Comparison of ENCODE assay signal across 1 cellular context in the genomic region with DNA sequence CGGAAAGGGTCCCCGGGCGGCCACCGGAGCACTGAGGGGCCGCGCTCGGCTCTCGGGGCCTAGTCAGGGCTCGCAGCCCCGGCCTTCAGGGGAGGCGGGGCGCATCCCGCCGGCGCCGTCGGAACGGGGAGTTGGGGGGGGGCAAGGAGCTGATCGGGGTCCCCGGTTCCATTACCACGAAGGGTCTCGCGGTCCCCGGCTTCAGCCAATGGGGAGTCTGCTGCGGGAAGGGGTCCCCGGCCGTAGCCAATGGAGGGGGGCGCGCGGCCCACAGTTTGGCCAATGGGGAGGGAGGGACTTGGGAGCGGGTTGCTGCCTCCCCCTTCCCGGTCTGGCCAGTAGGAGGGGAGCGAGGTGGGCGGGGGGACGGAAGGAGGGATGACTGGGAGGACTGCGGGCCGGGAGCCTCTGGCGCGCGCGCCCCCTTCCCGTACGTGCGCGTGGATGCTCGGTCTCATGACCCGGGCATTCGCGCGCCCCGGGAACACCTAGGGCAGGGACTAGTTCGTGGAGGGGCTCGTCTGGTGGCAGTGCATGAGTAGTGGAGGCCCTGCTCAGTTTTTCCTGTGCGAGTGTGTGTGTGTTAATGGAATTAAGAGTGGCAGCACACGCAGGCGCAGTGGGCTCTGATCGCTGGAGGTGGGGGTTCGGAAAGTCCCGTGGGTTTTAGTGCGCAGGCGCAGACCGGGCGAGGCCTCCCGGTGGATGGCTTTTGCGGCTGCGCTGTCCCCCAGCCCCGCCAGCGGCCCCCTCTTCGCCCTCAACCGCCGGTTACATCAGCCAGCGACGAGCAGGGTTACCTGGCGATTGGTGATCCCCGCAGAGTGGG.
TF ChIP-seq lines count a peak whose summit lies in the region.

No MANE protein-coding gene starts in this region.

TF ChIP-seq in HepG2, 621 proteins besides CTCF, POLR2A, EP300 and RAD21 (continued from another document and continues in another):
- TF ChIP-seq, protein P1, sequence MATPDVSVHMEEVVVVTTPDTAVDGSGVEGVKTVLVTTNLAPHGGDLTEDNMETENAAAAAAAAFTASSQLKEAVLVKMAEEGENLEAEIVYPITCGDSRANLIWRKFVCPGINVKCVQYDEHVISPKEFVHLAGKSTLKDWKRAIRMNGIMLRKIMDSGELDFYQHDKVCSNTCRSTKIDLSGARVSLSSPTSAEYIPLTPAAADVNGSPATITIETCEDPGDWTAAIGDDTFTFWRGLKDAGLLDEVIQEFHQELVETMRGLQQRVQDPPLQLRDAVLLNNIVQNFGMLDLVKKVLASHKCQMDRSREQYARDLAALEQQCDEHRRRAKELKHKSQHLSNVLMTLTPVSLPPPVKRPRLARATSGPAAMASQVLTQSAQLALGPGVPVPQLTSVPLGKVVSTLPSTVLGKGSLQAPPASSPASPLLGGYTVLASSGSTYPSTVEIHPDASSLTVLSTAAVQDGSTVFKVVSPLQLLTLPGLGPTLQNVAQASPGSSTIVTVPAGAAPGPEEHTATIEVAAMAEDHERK (CRISPR knock-in tag; IDR thresholded peaks at IDR 0.05; ENCODE audit: low read depth), result peak; percentile 91
- TF ChIP-seq RFX3 (CRISPR knock-in tag; IDR thresholded peaks at IDR 0.05) (no peak; the same call in 1 of the 2 replicates), ZNF563 (CRISPR knock-in tag; IDR thresholded peaks at IDR 0.05) (peak; percentile 94), ZNF557 (CRISPR knock-in tag; IDR thresholded peaks at IDR 0.05) (0 out of 2 replicates have a peak, but pooled peaks have one; percentile 65), ZMYM4 (CRISPR knock-in tag; IDR thresholded peaks at IDR 0.05) (peak; percentile 55), SRSF1 (optimal IDR thresholded peaks at IDR 0.05; ENCODE audit: low read depth, low read length) (peak; percentile 85), ZNF20 (CRISPR knock-in tag; IDR thresholded peaks at IDR 0.05) (no peak), CREB1 (IDR thresholded peaks at IDR 0.05) (peak; percentile 66), CREB1 (CRISPR knock-in tag; IDR thresholded peaks at IDR 0.05) (no peak), MED8 (CRISPR knock-in tag; IDR thresholded peaks at IDR 0.05; ENCODE audit: insufficient replicate concordance) (peak; percentile 41), XRCC5 (optimal IDR thresholded peaks at IDR 0.05; ENCODE audit: low read length) (no peak), AHR (CRISPR knock-in tag; IDR thresholded peaks at IDR 0.05) (peak; percentile 59; the same call in 1 of the 2 replicates), ARNT2 (CRISPR knock-in tag; IDR thresholded peaks at IDR 0.05; ENCODE audit: low read depth) (peak; percentile 44; the same call in 1 of the 2 replicates), HDAC2 (CRISPR knock-in tag; IDR thresholded peaks at IDR 0.05) (peak; percentile 26; the same call in 1 of the 2 replicates), ZNF234 (CRISPR knock-in tag; conservative IDR thresholded peaks at IDR 0.05) (no peak; the same call in none of the 2 replicates), ZFP37 (CRISPR knock-in tag; IDR thresholded peaks at IDR 0.05; ENCODE audit: borderline replicate concordance) (no peak), ZNF724P (CRISPR knock-in tag; IDR thresholded peaks at IDR 0.05; ENCODE audit: borderline replicate concordance) (no peak), SNAPC2 (CRISPR knock-in tag; IDR thresholded peaks at IDR 0.05) (no peak; the same call in 1 of the 2 replicates), JUNB (CRISPR knock-in tag; IDR thresholded peaks at IDR 0.05; ENCODE audit: borderline replicate concordance) (no peak), ZNF136 (CRISPR knock-in tag; IDR thresholded peaks at IDR 0.05; ENCODE audit: low read depth) (no peak), YEATS4 (CRISPR knock-in tag; IDR thresholded peaks at IDR 0.05; ENCODE audit: borderline replicate concordance) (peak; percentile 92), ERF (CRISPR knock-in tag; IDR thresholded peaks at IDR 0.05) (peak; percentile 81), ZBTB7B (CRISPR knock-in tag; IDR thresholded peaks at IDR 0.05) (peak; percentile 74; the same call in 1 of the 2 replicates), RBM39 (IDR thresholded peaks at IDR 0.05; ENCODE audit: low read depth, low read length, poor library complexity, severe bottlenecking) (no peak), ZNF124 (CRISPR knock-in tag; IDR thresholded peaks at IDR 0.05) (no peak), ZNF549 (CRISPR knock-in tag; IDR thresholded peaks at IDR 0.05) (no peak), GTF3A (CRISPR knock-in tag; conservative IDR thresholded peaks at IDR 0.05) (no peak), RBAK (CRISPR knock-in tag; IDR thresholded peaks at IDR 0.05) (0 out of 2 replicates have a peak, but pooled peaks have one; percentile 10), NR1H2 (CRISPR knock-in tag; IDR thresholded peaks at IDR 0.05; ENCODE audit: borderline replicate concordance, low read depth) (no peak), SOX13 (IDR thresholded peaks at IDR 0.05) (no peak), SOX13 (CRISPR knock-in tag; conservative IDR thresholded peaks at IDR 0.05 in 1 of 2, IDR thresholded peaks at IDR 0.05 in 1 of 2) (peak in 1 of 2 experiments; percentile 3; a peak in 1 of 4 replicates), PAX8 (CRISPR knock-in tag; IDR thresholded peaks at IDR 0.05; ENCODE audit: borderline replicate concordance) (0 out of 2 replicates have a peak, but pooled peaks have one; percentile 44), ZSCAN21 (CRISPR knock-in tag; IDR thresholded peaks at IDR 0.05; ENCODE audit: borderline replicate concordance) (no peak; the same call in 1 of the 2 replicates), DMAP1 (CRISPR knock-in tag; IDR thresholded peaks at IDR 0.05) (peak; percentile 95), CHCHD3 (CRISPR knock-in tag; IDR thresholded peaks at IDR 0.05) (no peak), ELF4 (CRISPR knock-in tag; IDR thresholded peaks at IDR 0.05; ENCODE audit: borderline replicate concordance) (peak; percentile 84), DR1 (CRISPR knock-in tag; IDR thresholded peaks at IDR 0.05) (peak; percentile 68; the same call in 1 of the 2 replicates), ZNF138 (CRISPR knock-in tag; IDR thresholded peaks at IDR 0.05; ENCODE audit: low read depth) (peak; percentile 54)
- TF ChIP-seq, protein P2, sequence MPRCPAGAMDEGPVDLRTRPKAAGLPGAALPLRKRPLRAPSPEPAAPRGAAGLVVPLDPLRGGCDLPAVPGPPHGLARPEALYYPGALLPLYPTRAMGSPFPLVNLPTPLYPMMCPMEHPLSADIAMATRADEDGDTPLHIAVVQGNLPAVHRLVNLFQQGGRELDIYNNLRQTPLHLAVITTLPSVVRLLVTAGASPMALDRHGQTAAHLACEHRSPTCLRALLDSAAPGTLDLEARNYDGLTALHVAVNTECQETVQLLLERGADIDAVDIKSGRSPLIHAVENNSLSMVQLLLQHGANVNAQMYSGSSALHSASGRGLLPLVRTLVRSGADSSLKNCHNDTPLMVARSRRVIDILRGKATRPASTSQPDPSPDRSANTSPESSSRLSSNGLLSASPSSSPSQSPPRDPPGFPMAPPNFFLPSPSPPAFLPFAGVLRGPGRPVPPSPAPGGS (CRISPR knock-in tag; IDR thresholded peaks at IDR 0.05), result peak; percentile 48; the same call in 1 of the 2 replicates
- TF ChIP-seq, protein P3, sequence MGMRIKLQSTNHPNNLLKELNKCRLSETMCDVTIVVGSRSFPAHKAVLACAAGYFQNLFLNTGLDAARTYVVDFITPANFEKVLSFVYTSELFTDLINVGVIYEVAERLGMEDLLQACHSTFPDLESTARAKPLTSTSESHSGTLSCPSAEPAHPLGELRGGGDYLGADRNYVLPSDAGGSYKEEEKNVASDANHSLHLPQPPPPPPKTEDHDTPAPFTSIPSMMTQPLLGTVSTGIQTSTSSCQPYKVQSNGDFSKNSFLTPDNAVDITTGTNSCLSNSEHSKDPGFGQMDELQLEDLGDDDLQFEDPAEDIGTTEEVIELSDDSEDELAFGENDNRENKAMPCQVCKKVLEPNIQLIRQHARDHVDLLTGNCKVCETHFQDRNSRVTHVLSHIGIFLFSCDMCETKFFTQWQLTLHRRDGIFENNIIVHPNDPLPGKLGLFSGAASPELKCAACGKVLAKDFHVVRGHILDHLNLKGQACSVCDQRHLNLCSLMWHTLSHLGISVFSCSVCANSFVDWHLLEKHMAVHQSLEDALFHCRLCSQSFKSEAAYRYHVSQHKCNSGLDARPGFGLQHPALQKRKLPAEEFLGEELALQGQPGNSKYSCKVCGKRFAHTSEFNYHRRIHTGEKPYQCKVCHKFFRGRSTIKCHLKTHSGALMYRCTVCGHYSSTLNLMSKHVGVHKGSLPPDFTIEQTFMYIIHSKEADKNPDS (CRISPR knock-in tag; IDR thresholded peaks at IDR 0.05), result no peak; the same call in 1 of the 2 replicates
- TF ChIP-seq, protein P4, sequence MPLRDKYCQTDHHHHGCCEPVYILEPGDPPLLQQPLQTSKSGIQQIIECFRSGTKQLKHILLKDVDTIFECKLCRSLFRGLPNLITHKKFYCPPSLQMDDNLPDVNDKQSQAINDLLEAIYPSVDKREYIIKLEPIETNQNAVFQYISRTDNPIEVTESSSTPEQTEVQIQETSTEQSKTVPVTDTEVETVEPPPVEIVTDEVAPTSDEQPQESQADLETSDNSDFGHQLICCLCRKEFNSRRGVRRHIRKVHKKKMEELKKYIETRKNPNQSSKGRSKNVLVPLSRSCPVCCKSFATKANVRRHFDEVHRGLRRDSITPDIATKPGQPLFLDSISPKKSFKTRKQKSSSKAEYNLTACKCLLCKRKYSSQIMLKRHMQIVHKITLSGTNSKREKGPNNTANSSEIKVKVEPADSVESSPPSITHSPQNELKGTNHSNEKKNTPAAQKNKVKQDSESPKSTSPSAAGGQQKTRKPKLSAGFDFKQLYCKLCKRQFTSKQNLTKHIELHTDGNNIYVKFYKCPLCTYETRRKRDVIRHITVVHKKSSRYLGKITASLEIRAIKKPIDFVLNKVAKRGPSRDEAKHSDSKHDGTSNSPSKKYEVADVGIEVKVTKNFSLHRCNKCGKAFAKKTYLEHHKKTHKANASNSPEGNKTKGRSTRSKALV (CRISPR knock-in tag; IDR thresholded peaks at IDR 0.05), result peak; percentile 58; the same call in 1 of the 2 replicates
- TF ChIP-seq, protein P5, sequence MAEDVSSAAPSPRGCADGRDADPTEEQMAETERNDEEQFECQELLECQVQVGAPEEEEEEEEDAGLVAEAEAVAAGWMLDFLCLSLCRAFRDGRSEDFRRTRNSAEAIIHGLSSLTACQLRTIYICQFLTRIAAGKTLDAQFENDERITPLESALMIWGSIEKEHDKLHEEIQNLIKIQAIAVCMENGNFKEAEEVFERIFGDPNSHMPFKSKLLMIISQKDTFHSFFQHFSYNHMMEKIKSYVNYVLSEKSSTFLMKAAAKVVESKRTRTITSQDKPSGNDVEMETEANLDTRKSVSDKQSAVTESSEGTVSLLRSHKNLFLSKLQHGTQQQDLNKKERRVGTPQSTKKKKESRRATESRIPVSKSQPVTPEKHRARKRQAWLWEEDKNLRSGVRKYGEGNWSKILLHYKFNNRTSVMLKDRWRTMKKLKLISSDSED (CRISPR knock-in tag; IDR thresholded peaks at IDR 0.05), result no peak
- TF ChIP-seq, protein P6, sequence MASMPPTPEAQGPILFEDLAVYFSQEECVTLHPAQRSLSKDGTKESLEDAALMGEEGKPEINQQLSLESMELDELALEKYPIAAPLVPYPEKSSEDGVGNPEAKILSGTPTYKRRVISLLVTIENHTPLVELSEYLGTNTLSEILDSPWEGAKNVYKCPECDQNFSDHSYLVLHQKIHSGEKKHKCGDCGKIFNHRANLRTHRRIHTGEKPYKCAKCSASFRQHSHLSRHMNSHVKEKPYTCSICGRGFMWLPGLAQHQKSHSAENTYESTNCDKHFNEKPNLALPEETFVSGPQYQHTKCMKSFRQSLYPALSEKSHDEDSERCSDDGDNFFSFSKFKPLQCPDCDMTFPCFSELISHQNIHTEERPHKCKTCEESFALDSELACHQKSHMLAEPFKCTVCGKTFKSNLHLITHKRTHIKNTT (CRISPR knock-in tag; IDR thresholded peaks at IDR 0.05), result no peak
- TF ChIP-seq, protein P7, sequence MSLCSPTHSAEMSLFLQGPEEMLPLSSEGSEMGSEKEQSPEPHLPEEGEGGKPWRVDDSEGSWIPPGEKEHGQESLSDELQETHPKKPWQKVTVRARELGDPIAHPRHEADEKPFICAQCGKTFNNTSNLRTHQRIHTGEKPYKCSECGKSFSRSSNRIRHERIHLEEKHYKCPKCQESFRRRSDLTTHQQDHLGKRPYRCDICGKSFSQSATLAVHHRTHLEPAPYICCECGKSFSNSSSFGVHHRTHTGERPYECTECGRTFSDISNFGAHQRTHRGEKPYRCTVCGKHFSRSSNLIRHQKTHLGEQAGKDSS (CRISPR knock-in tag; IDR thresholded peaks at IDR 0.05; ENCODE audit: borderline replicate concordance, low read depth), result peak; percentile 29; the same call in 1 of the 2 replicates
- TF ChIP-seq, protein P8, sequence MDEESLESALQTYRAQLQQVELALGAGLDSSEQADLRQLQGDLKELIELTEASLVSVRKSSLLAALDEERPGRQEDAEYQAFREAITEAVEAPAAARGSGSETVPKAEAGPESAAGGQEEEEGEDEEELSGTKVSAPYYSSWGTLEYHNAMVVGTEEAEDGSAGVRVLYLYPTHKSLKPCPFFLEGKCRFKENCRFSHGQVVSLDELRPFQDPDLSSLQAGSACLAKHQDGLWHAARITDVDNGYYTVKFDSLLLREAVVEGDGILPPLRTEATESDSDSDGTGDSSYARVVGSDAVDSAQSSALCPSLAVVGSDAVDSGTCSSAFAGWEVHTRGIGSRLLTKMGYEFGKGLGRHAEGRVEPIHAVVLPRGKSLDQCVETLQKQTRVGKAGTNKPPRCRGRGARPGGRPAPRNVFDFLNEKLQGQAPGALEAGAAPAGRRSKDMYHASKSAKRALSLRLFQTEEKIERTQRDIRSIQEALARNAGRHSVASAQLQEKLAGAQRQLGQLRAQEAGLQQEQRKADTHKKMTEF (CRISPR knock-in tag; IDR thresholded peaks at IDR 0.05), result peak; percentile 80; the same call in 1 of the 2 replicates
- TF ChIP-seq, protein P9, sequence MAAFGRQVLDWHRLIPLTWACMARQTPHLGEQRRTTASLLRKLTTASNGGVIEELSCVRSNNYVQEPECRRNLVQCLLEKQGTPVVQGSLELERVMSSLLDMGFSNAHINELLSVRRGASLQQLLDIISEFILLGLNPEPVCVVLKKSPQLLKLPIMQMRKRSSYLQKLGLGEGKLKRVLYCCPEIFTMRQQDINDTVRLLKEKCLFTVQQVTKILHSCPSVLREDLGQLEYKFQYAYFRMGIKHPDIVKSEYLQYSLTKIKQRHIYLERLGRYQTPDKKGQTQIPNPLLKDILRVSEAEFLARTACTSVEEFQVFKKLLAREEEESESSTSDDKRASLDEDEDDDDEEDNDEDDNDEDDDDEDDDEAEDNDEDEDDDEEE (CRISPR knock-in tag; IDR thresholded peaks at IDR 0.05), result peak; percentile 58; the same call in 1 of the 2 replicates
- TF ChIP-seq, protein P10, sequence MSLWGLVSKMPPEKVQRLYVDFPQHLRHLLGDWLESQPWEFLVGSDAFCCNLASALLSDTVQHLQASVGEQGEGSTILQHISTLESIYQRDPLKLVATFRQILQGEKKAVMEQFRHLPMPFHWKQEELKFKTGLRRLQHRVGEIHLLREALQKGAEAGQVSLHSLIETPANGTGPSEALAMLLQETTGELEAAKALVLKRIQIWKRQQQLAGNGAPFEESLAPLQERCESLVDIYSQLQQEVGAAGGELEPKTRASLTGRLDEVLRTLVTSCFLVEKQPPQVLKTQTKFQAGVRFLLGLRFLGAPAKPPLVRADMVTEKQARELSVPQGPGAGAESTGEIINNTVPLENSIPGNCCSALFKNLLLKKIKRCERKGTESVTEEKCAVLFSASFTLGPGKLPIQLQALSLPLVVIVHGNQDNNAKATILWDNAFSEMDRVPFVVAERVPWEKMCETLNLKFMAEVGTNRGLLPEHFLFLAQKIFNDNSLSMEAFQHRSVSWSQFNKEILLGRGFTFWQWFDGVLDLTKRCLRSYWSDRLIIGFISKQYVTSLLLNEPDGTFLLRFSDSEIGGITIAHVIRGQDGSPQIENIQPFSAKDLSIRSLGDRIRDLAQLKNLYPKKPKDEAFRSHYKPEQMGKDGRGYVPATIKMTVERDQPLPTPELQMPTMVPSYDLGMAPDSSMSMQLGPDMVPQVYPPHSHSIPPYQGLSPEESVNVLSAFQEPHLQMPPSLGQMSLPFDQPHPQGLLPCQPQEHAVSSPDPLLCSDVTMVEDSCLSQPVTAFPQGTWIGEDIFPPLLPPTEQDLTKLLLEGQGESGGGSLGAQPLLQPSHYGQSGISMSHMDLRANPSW (CRISPR knock-in tag; IDR thresholded peaks at IDR 0.05; ENCODE audit: borderline replicate concordance), result no peak
